8 cellular contexts compared by ENCODE assay signal in genomic region chr10:72272689-72273409, GRCh38. TPM values are rescaled to one million over a fixed set of nuclear protein-coding genes. Genes with fewer than 3 reads are reported as not detected.
DNase-seq lines count a peak whose midpoint lies in the region; ATAC-seq and TF ChIP-seq lines count a peak whose summit lies in the region.

No MANE protein-coding gene starts in this region.

- H3K4me2 ChIP-seq in OCI-LY1 (ENCODE audit: low read length), result peak overlapping the region; percentile 84

- no peaks in the 10 kb centered on the region for H4K20me1 ChIP-seq in OCI-LY1 (ENCODE audit: insufficient read depth, low read length)

- H3K4me1 ChIP-seq in OCI-LY1 (ENCODE audit: insufficient read depth, low read length, severe bottlenecking), result peaks cover 29% of the 10 kb centered on the region
- H3K4me1 ChIP-seq in heart left ventricle, result peaks cover 6 to 54% (median 34%) of the 10 kb centered on the region in 12 donors

- peak overlapping the region; percentile 98 for H3K27ac ChIP-seq in C4-2B
- H3K27ac ChIP-seq in OCI-LY1 (ENCODE audit: low read depth, low read length, poor library complexity, severe bottlenecking), result peak overlapping the region; percentile 54
- H3K27ac ChIP-seq in heart left ventricle, result peak overlapping the region; percentile 95 to 100 (median 99)

- H3K27me3 ChIP-seq in OCI-LY1 (ENCODE audit: insufficient read depth, low read length) (no peaks in the 10 kb centered on the region), heart left ventricle (no peaks in the 10 kb centered on the region)

- no peaks in the 10 kb centered on the region for H3K9me2 ChIP-seq in OCI-LY1 (ENCODE audit: low read depth, low read length)

- no peak overlapping the region for H2AFZ ChIP-seq in OCI-LY1 (ENCODE audit: low read length)

- no peaks in the 10 kb centered on the region for H3K79me2 ChIP-seq in OCI-LY1 (ENCODE audit: insufficient read depth, low read length)

- H3K36me3 ChIP-seq in OCI-LY1 (ENCODE audit: insufficient read depth, low read length), result peaks cover 25% of the 10 kb centered on the region
- H3K36me3 ChIP-seq in heart left ventricle, result peaks cover 3 to 20% (median 15%) of the 10 kb centered on the region in 9 donors

- peak; percentile 84 for DNase-seq in HS-5 (ENCODE audit: low read depth)
- DNase-seq in amygdala (lab: John Stamatoyannopoulos, UW), result peak in 55 of 56 donors; percentile 66 to 94 (median 85)
- DNase-seq in heart left ventricle, result peak; percentile 89 to 96 (median 94)
- DNase-seq in omental fat pad (ENCODE audit: low spot score), result peak; percentile 45
- DNase-seq in GDM1 (lab: John Stamatoyannopoulos, UW), result no peak

- intact Hi-C loops in heart left ventricle (cut with DNase I), result loop anchor here in 9 of 10 donors (1.0 to 10.0 kb wide), 10 partner anchors 13 to 64 kb away; partner anchors contain the start of genes ANAPC16 (in 2 of the 9) and ASCC1 (in 2 of the 9)

- ATAC-seq in GM18511 (IDR thresholded peaks at IDR 0.05; ENCODE audit: unreplicated experiment) (peak; percentile 41), heart left ventricle (peak; percentile 60 to 78 (median 77)), omental fat pad (ENCODE audit: low FRiP score) (peak; percentile 82)

- WGBS in heart left ventricle, 4 donors, result 2 to 5% (median 3%) methylated on average over 28 of the region's 28 CpGs

- H3F3A ChIP-seq in OCI-LY1 (ENCODE audit: insufficient read depth, low read length), result peaks cover 9% of the 10 kb centered on the region; the same call in 1 of the 2 replicates

- TF ChIP-seq CTCF in C4-2B (conservative IDR thresholded peaks at IDR 0.05) (no peak), OCI-LY1 (IDR thresholded peaks at IDR 0.05; ENCODE audit: low read length) (no peak), heart left ventricle (IDR thresholded peaks at IDR 0.05) (no peak), omental fat pad (IDR thresholded peaks at IDR 0.05) (no peak)

- H3K4me3 ChIP-seq in OCI-LY1 (ENCODE audit: low read depth, low read length, poor library complexity, severe bottlenecking) (peak overlapping the region; percentile 87), heart left ventricle (peak overlapping the region; percentile 56 to 96 (median 74))

- peak overlapping the region; percentile 71 for H3K9ac ChIP-seq in OCI-LY1 (ENCODE audit: low read length)

- peak in 1 of 2 donors; percentile 36 for TF ChIP-seq POLR2A in heart left ventricle (IDR thresholded peaks at IDR 0.05)

- H3K9me3 ChIP-seq in OCI-LY1 (ENCODE audit: low read length) (no peaks in the 10 kb centered on the region), heart left ventricle (no peaks in the 10 kb centered on the region)

RNA-seq across cellular contexts. Expression of gene DDIT4, which starts 0.9 kb away (rescaled TPM):
- total RNA-seq in heart left ventricle, result 10 to 100 TPM; 14.6 to 68.2 (median 40.4) TPM
- polyA plus RNA-seq in heart left ventricle, result 100 to 1,000 TPM in 1 of 2 donors, 10 to 100 TPM in 1; 59.4 to 112 TPM
- total RNA-seq in omental fat pad, result 100 to 1,000 TPM in 3 of 4 donors, 10 to 100 TPM in 1; 56.2 to 527 (median 185) TPM

RNA-seq across cellular contexts. Expression of gene ASCC1, which starts 56.8 kb away (rescaled TPM):
- total RNA-seq in heart left ventricle (10 to 100 TPM; 26.4 to 44.8 (median 35.3) TPM), omental fat pad (10 to 100 TPM; 21.3 to 34.5 (median 26.3) TPM)
- polyA plus RNA-seq in heart left ventricle, result 10 to 100 TPM; 12.0 to 49.6 TPM

RNA-seq across cellular contexts. Expression of gene ANAPC16, which starts 57.0 kb away (rescaled TPM):
- 100 to 1,000 TPM; 135 to 237 (median 179) TPM for total RNA-seq in heart left ventricle
- polyA plus RNA-seq in heart left ventricle, result 100 to 1,000 TPM; 124 to 242 TPM
- total RNA-seq in omental fat pad, result 10 to 100 TPM; 52.2 to 97.6 (median 76.3) TPM
